ENCODE assay signal across 8 cellular contexts in genomic region chr1:168178638-168179410, GRCh38. TPM values are rescaled to one million over a fixed set of nuclear protein-coding genes. Genes with fewer than 3 reads are reported as not detected.
DNase-seq lines count a peak whose midpoint lies in the region; ATAC-seq and TF ChIP-seq lines count a peak whose summit lies in the region.

TSS of gene TIPRL (plus strand) at chr1:168178962. CDS start at chr1:168179078, 116 bp downstream.

- peak; percentile 67 to 69 for TF ChIP-seq RAD21 in liver (IDR thresholded peaks at IDR 0.05)

- no peak within 1 kb of the TSS for H3K4me3 Mint-ChIP-seq in CD4-positive, CD25-positive, alpha-beta regulatory T cell

- under 1% methylated on average over 56 of the region's 56 CpGs for WGBS in liver

- ATAC-seq in CD4-positive, CD25-positive, alpha-beta regulatory T cell (ENCODE audit: low read depth in 2 of 2): peak; percentile 94 to 96
- ATAC-seq in GM19395 (IDR thresholded peaks at IDR 0.05; ENCODE audit: unreplicated experiment): peak; percentile 93
- peak; percentile 87 for ATAC-seq in HG03565 (IDR thresholded peaks at IDR 0.05; ENCODE audit: unreplicated experiment)

- peaks cover 3% of the 10 kb centered on the region for H3K36me3 ChIP-seq in CD4-positive, CD25-positive, alpha-beta regulatory T cell (ENCODE audit: control insufficient read depth, insufficient read depth, low read length)
- no peaks in the 10 kb centered on the region for H3K36me3 ChIP-seq in liver (ENCODE audit: control insufficient read depth in 4 of 4, insufficient read depth in 3 of 4, low read depth in 1 of 4, low read length in 3 of 4)

- intact Hi-C loops in dorsolateral prefrontal cortex (cut with DNase I): loop anchor here (2.0 to 5.0 kb wide), 2 partner anchors 48 to 164 kb away; partner anchors contain the start of gene SFT2D2 (in 2 of the 2)

- H3K4me3 ChIP-seq in CD4-positive, CD25-positive, alpha-beta regulatory T cell (ENCODE audit: low read depth, low read length): peak within 1 kb of the TSS; percentile 94
- H3K4me3 ChIP-seq in dorsolateral prefrontal cortex: peak within 1 kb of the TSS; percentile 71 to 99 (median 86)
- H3K4me3 ChIP-seq in liver (ENCODE audit: low read depth in 1 of 3, low read length in 3 of 3): peak within 1 kb of the TSS; percentile 73 to 79 (median 75)

- H3K9me3 Mint-ChIP-seq in CD4-positive, CD25-positive, alpha-beta regulatory T cell: peaks cover 0 to 1% (median 0%) of the 10 kb centered on the region in 7 donors

- H3K36me3 Mint-ChIP-seq in CD4-positive, CD25-positive, alpha-beta regulatory T cell: no peaks in the 10 kb centered on the region

- H3K9ac ChIP-seq in liver (ENCODE audit: low read depth in 1 of 2, low read length in 2 of 2): peak within 1 kb of the TSS; percentile 80 to 96

- peak; percentile 90 to 96 (median 91) for DNase-seq in CD4-positive, CD25-positive, alpha-beta regulatory T cell
- peak; percentile 92 for DNase-seq in NCI-H748 treated with DMSO at 0.1 percent for 48 hours (lab: John Stamatoyannopoulos, UW)
- peak; percentile 92 for DNase-seq in activated CD4-positive, alpha-beta T cell treated with anti-CD3 and anti-CD28 coated beads, Interleukin-2, amount 50 U/mL, for 4 hours
- DNase-seq in dorsolateral prefrontal cortex: peak; percentile 90 to 97 (median 96)
- peak; percentile 95 for DNase-seq in stimulated activated CD4-positive, alpha-beta T cell treated with anti-CD3 and anti-CD28 coated beads, Interleukin-4, amount 100 ng/mL, for 24 hours

- peaks cover 0 to 16% (median 6%) of the 10 kb centered on the region in 4 donors for H3K4me1 Mint-ChIP-seq in CD4-positive, CD25-positive, alpha-beta regulatory T cell

- H3K27me3 Mint-ChIP-seq in CD4-positive, CD25-positive, alpha-beta regulatory T cell: peaks cover 3% of the 10 kb centered on the region

- H3K27me3 ChIP-seq in CD4-positive, CD25-positive, alpha-beta regulatory T cell (ENCODE audit: control insufficient read depth, insufficient read depth, low read length): peaks cover 2% of the 10 kb centered on the region
- H3K27me3 ChIP-seq in dorsolateral prefrontal cortex: peaks cover 0 to 18% (median 0%) of the 10 kb centered on the region in 45 donors
- H3K27me3 ChIP-seq in liver (ENCODE audit: control insufficient read depth in 4 of 4, insufficient read depth in 4 of 4, low read length in 3 of 4): no peaks in the 10 kb centered on the region

- peak within 1 kb of the TSS; percentile 97 for H3K27ac ChIP-seq in CD4-positive, CD25-positive, alpha-beta regulatory T cell (ENCODE audit: insufficient read depth, low read length, poor library complexity, severe bottlenecking)
- H3K27ac ChIP-seq in dorsolateral prefrontal cortex (peak within 1 kb of the TSS; percentile 52 to 99 (median 92)), liver (ENCODE audit: low read depth in 1 of 2, low read length in 2 of 2) (peak within 1 kb of the TSS; percentile 84 to 90)

- no peak within 1 kb of the TSS for H3K27ac Mint-ChIP-seq in CD4-positive, CD25-positive, alpha-beta regulatory T cell

- no peaks in the 10 kb centered on the region for H3K9me3 ChIP-seq in CD4-positive, CD25-positive, alpha-beta regulatory T cell (ENCODE audit: control insufficient read depth in 2 of 2, low read length in 2 of 2)
- no peaks in the 10 kb centered on the region for H3K9me3 ChIP-seq in liver (ENCODE audit: control insufficient read depth in 4 of 4, low read length in 3 of 4)

- H3K4me1 ChIP-seq in CD4-positive, CD25-positive, alpha-beta regulatory T cell (ENCODE audit: control insufficient read depth, insufficient read depth, low read length, poor library complexity, severe bottlenecking): peaks cover 19% of the 10 kb centered on the region
- H3K4me1 ChIP-seq in liver (ENCODE audit: control insufficient read depth in 4 of 4, insufficient read depth in 4 of 4, low read length in 3 of 4): peaks cover 1 to 11% (median 5%) of the 10 kb centered on the region in 4 donors

- TF ChIP-seq CTCF in dorsolateral prefrontal cortex (IDR thresholded peaks at IDR 0.05 in 54 of 56, conservative IDR thresholded peaks at IDR 0.05 in 2 of 56; ENCODE audit: low read depth in 1 of 56, partially characterized antibody in 56 of 56) (peak; percentile 40 to 92 (median 78)), liver (IDR thresholded peaks at IDR 0.05; ENCODE audit: low read depth, low read length, missing input control) (peak; percentile 61)

TF ChIP-seq in liver, 16 proteins besides CTCF, POLR2A, EP300 and RAD21:
- peak; percentile 88 for TF ChIP-seq NR2F2 (IDR thresholded peaks at IDR 0.05)
- no peak for TF ChIP-seq FOXA1 (IDR thresholded peaks at IDR 0.05)
- TF ChIP-seq, protein P1, sequence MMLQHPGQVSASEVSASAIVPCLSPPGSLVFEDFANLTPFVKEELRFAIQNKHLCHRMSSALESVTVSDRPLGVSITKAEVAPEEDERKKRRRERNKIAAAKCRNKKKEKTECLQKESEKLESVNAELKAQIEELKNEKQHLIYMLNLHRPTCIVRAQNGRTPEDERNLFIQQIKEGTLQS (IDR thresholded peaks at IDR 0.05): peak; percentile 86
- TF ChIP-seq TAF1 (conservative IDR thresholded peaks at IDR 0.05): no peak
- TF ChIP-seq, protein P2, sequence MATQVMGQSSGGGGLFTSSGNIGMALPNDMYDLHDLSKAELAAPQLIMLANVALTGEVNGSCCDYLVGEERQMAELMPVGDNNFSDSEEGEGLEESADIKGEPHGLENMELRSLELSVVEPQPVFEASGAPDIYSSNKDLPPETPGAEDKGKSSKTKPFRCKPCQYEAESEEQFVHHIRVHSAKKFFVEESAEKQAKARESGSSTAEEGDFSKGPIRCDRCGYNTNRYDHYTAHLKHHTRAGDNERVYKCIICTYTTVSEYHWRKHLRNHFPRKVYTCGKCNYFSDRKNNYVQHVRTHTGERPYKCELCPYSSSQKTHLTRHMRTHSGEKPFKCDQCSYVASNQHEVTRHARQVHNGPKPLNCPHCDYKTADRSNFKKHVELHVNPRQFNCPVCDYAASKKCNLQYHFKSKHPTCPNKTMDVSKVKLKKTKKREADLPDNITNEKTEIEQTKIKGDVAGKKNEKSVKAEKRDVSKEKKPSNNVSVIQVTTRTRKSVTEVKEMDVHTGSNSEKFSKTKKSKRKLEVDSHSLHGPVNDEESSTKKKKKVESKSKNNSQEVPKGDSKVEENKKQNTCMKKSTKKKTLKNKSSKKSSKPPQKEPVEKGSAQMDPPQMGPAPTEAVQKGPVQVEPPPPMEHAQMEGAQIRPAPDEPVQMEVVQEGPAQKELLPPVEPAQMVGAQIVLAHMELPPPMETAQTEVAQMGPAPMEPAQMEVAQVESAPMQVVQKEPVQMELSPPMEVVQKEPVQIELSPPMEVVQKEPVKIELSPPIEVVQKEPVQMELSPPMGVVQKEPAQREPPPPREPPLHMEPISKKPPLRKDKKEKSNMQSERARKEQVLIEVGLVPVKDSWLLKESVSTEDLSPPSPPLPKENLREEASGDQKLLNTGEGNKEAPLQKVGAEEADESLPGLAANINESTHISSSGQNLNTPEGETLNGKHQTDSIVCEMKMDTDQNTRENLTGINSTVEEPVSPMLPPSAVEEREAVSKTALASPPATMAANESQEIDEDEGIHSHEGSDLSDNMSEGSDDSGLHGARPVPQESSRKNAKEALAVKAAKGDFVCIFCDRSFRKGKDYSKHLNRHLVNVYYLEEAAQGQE (IDR thresholded peaks at IDR 0.05): no peak
- peak; percentile 83 to 96 for TF ChIP-seq GABPA (IDR thresholded peaks at IDR 0.05 in 1 of 2, conservative IDR thresholded peaks at IDR 0.05 in 1 of 2)
- TF ChIP-seq, protein P3, sequence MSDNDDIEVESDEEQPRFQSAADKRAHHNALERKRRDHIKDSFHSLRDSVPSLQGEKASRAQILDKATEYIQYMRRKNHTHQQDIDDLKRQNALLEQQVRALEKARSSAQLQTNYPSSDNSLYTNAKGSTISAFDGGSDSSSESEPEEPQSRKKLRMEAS (IDR thresholded peaks at IDR 0.05): peak; percentile 95
- TF ChIP-seq HNF4A (conservative IDR thresholded peaks at IDR 0.05): peak; percentile 69 to 83
- peak; percentile 86 for TF ChIP-seq YY1 (IDR thresholded peaks at IDR 0.05)
- no peak for TF ChIP-seq ZBTB33 (IDR thresholded peaks at IDR 0.05)
- TF ChIP-seq SP1 (IDR thresholded peaks at IDR 0.05): peak; percentile 91
- TF ChIP-seq JUND (IDR thresholded peaks at IDR 0.05): peak; percentile 98
- peak; percentile 48 for TF ChIP-seq HNF4G (IDR thresholded peaks at IDR 0.05)
- TF ChIP-seq RXRA (IDR thresholded peaks at IDR 0.05): peak; percentile 71 to 88
- peak; percentile 88 to 96 for TF ChIP-seq EGR1 (IDR thresholded peaks at IDR 0.05; ENCODE audit: low read depth in 2 of 2)
- TF ChIP-seq FOXA2 (IDR thresholded peaks at IDR 0.05): peak; percentile 15
TF ChIP-seq in liver: peak in this region for 12.

RNA-seq across cellular contexts. Expression of gene TIPRL, which starts in this region (rescaled TPM):
- 25.0 TPM for total RNA-seq in CD4-positive, CD25-positive, alpha-beta regulatory T cell
- 10 to 100 TPM; 43.2 to 61.3 (median 44.5) TPM for polyA plus RNA-seq in CD4-positive, CD25-positive, alpha-beta regulatory T cell
- total RNA-seq in dorsolateral prefrontal cortex: 10 to 100 TPM; 14.6 to 51.2 (median 34.7) TPM
- 10 to 100 TPM; 11.7 to 14.2 TPM for total RNA-seq in liver
- polyA plus RNA-seq in liver: 10 to 100 TPM; 11.2 to 20.0 TPM

Comparison
In these comparisons a context has a peak if more than half of its experiments do, and no peak if none do; other contexts are left out.
1. Peak in every context shown above with its lines: DNase-seq, ATAC-seq, H3K4me3 ChIP-seq and H3K27ac ChIP-seq.